6 cellular contexts compared by ENCODE assay signal in genomic region chr1:145995964-145996432, GRCh38. TPM values are rescaled to one million over a fixed set of nuclear protein-coding genes. Genes with fewer than 3 reads are reported as not detected.
A peak's percentile ranks its signal among the peaks of the same experiment; 100 is the strongest.
DNase-seq lines count a peak whose midpoint lies in the region; ATAC-seq lines count a peak whose summit lies in the region.

No MANE protein-coding gene starts in this region.

- no peak overlapping the region for H4K8ac ChIP-seq in mesendoderm (ENCODE audit: low read depth, low read length)

- H3K9ac ChIP-seq in GM23248 (peak overlapping the region; percentile 81), mesendoderm (ENCODE audit: low read length) (peak overlapping the region; percentile 43)

- H3K27me3 ChIP-seq in GM23248 (replicated peaks; ENCODE audit: insufficient read depth) (no peaks in the 10 kb centered on the region), mesendoderm (ENCODE audit: insufficient read depth, low read length, poor library complexity) (no peaks in the 10 kb centered on the region)

- no peak overlapping the region for H3K23ac ChIP-seq in mesendoderm (ENCODE audit: low read length)

- in situ Hi-C loops in GM23248 (cut with MboI): no loop called here

- H3K56ac ChIP-seq in mesendoderm (ENCODE audit: low read length): peak overlapping the region; percentile 45

- H3K4me2 ChIP-seq in GM23248 (ENCODE audit: unreplicated experiment): peak overlapping the region; percentile 95
- H3K4me2 ChIP-seq in mesendoderm (ENCODE audit: low read length): peak overlapping the region; percentile 14

- H2BK5ac ChIP-seq in mesendoderm (ENCODE audit: low read length): no peak overlapping the region

- WGBS in GM23248 (ENCODE audit: low coverage in 1 of 2, low lambda C conversion rate in 2 of 2, missing lambda C conversion rate in 2 of 2), 2 experiments: 0 to 2% methylated on average over 13 of the region's 13 CpGs
- no CpG with 5 or more reads among the region's 13 CpGs for WGBS in mesendoderm (ENCODE audit: extremely low coverage, insufficient coverage, low lambda C conversion rate)

- H3K36me3 ChIP-seq in GM23248 (ENCODE audit: low read depth): peaks cover 33% of the 10 kb centered on the region
- no peaks in the 10 kb centered on the region for H3K36me3 ChIP-seq in mesendoderm (ENCODE audit: control insufficient read depth, insufficient read depth, low read length)

- peaks cover 23% of the 10 kb centered on the region; the same call in 1 of the 2 replicates for H4K20me1 ChIP-seq in GM23248 (ENCODE audit: insufficient read depth)

- no peak overlapping the region for H2BK15ac ChIP-seq in mesendoderm (replicated peaks; ENCODE audit: low read depth)

- DNase-seq in GM23248 (peak; percentile 42), mesendoderm (no peak), NCI-H1048 (lab: John Stamatoyannopoulos, UW) (no peak), posterior cingulate gyrus (no peak)
- DNase-seq in activated T-cell treated with anti-CD3 and anti-CD28 coated beads, Interleukin-2, amount 50 U/mL, for 4 hours: no peak

- H3K9me2 ChIP-seq in GM23248 (ENCODE audit: insufficient read depth): no peaks in the 10 kb centered on the region

- no peak for ATAC-seq in activated T-cell treated with anti-CD3 and anti-CD28 coated beads, Interleukin-2, amount 50 U/mL, for 4 hours
- no peak for ATAC-seq in HG03521 (IDR thresholded peaks at IDR 0.05; ENCODE audit: unreplicated experiment)

- no peak overlapping the region for H2AK5ac ChIP-seq in mesendoderm (ENCODE audit: low read length)

- peaks cover 71% of the 10 kb centered on the region for H3K4me1 Mint-ChIP-seq in activated T-cell treated with anti-CD3 and anti-CD28 coated beads, Interleukin-2, amount 50 U/mL, for 4 hours (ENCODE audit: low read depth)

- H3K27me3 Mint-ChIP-seq in activated T-cell treated with anti-CD3 and anti-CD28 coated beads, Interleukin-2, amount 50 U/mL, for 4 hours (ENCODE audit: low read depth): no peaks in the 10 kb centered on the region

- H3K79me1 ChIP-seq in mesendoderm (ENCODE audit: low read length): no peaks in the 10 kb centered on the region

- H3K4me3 ChIP-seq in GM23248: peak overlapping the region; percentile 91
- peak overlapping the region; percentile 2 for H3K4me3 ChIP-seq in mesendoderm (ENCODE audit: low read length)

- no peak overlapping the region for H4K5ac ChIP-seq in mesendoderm (ENCODE audit: low read length)

- no peak overlapping the region for H2AFZ ChIP-seq in GM23248

- peak overlapping the region; percentile 24 for H3K27ac ChIP-seq in GM23248
- no peak overlapping the region for H3K27ac ChIP-seq in mesendoderm (ENCODE audit: low read depth, low read length)

- no peaks in the 10 kb centered on the region for H3K9me3 Mint-ChIP-seq in activated T-cell treated with anti-CD3 and anti-CD28 coated beads, Interleukin-2, amount 50 U/mL, for 4 hours

- H3K9me3 ChIP-seq in GM23248 (ENCODE audit: low read depth): no peaks in the 10 kb centered on the region

- peak overlapping the region; percentile 85 for H3K4me3 Mint-ChIP-seq in activated T-cell treated with anti-CD3 and anti-CD28 coated beads, Interleukin-2, amount 50 U/mL, for 4 hours

- no peak overlapping the region for H3K4ac ChIP-seq in mesendoderm (ENCODE audit: low read depth, low read length)

- peaks cover 33% of the 10 kb centered on the region for H3K4me1 ChIP-seq in GM23248 (ENCODE audit: insufficient read depth)
- peaks cover 2% of the 10 kb centered on the region for H3K4me1 ChIP-seq in mesendoderm (ENCODE audit: control insufficient read depth, low read depth, low read length)

- H2BK120ac ChIP-seq in mesendoderm (ENCODE audit: low read depth, low read length): no peak overlapping the region

- peak overlapping the region; percentile 82 for H3K18ac ChIP-seq in mesendoderm (ENCODE audit: low read length)

- H3K79me2 ChIP-seq in GM23248 (ENCODE audit: insufficient read depth) (peaks cover 40% of the 10 kb centered on the region), mesendoderm (ENCODE audit: control insufficient read depth, insufficient read depth, low read length) (no peaks in the 10 kb centered on the region)

- peaks cover 31% of the 10 kb centered on the region for H3K36me3 Mint-ChIP-seq in activated T-cell treated with anti-CD3 and anti-CD28 coated beads, Interleukin-2, amount 50 U/mL, for 4 hours (ENCODE audit: insufficient read depth)

- H3F3A ChIP-seq in GM23248 (ENCODE audit: insufficient read depth): peaks cover 53% of the 10 kb centered on the region

- intact Hi-C loops in posterior cingulate gyrus (cut with DNase I): loop anchor here (1.0 kb wide), 1 partner anchor 17 kb away; no protein-coding TSS in a partner anchor

RNA-seq across cellular contexts. Expression of gene TXNIP, which starts 0.4 kb away (rescaled TPM):
- 221 and 263 TPM in 2 replicates for total RNA-seq in GM23248 (2014; rRNA removed; shearing (Covaris generic))
- 169 and 180 TPM in 2 replicates for polyA plus RNA-seq in GM23248 (2016; fragmentation: Nextera tagmentation; extraction: Ambion mirVana)
- 10 to 100 TPM; 68.9 to 91.0 (median 83.7) TPM for total RNA-seq in activated T-cell treated with anti-CD3 and anti-CD28 coated beads, Interleukin-2, amount 50 U/mL, for 4 hours
- polyA plus RNA-seq in mesendoderm (2013, experiment 1 of 2): 2.3 TPM
- polyA plus RNA-seq in mesendoderm (2013, experiment 2 of 2): 2.0 TPM

RNA-seq across cellular contexts. Expression of gene HJV, which starts 25.5 kb away (rescaled TPM):
- not detected in 2 replicates for total RNA-seq in GM23248 (2014; rRNA removed; shearing (Covaris generic))
- not detected in 2 replicates for polyA plus RNA-seq in GM23248 (2016; fragmentation: Nextera tagmentation; extraction: Ambion mirVana)
- total RNA-seq in activated T-cell treated with anti-CD3 and anti-CD28 coated beads, Interleukin-2, amount 50 U/mL, for 4 hours: not detected
- 0.08 TPM for polyA plus RNA-seq in mesendoderm (2013, experiment 1 of 2)
- 0.07 TPM for polyA plus RNA-seq in mesendoderm (2013, experiment 2 of 2)

RNA-seq across cellular contexts. Expression of gene POLR3GL, which starts 31.5 kb away (rescaled TPM):
- 17.4 and 24.2 TPM in 2 replicates for total RNA-seq in GM23248 (2014; rRNA removed; shearing (Covaris generic))
- polyA plus RNA-seq in GM23248 (2016; fragmentation: Nextera tagmentation; extraction: Ambion mirVana): 34.7 and 37.9 TPM in 2 replicates
- 10 to 100 TPM; 11.7 to 14.5 (median 13.9) TPM for total RNA-seq in activated T-cell treated with anti-CD3 and anti-CD28 coated beads, Interleukin-2, amount 50 U/mL, for 4 hours
- 2.9 TPM for polyA plus RNA-seq in mesendoderm (2013, experiment 1 of 2)
- 3.3 TPM for polyA plus RNA-seq in mesendoderm (2013, experiment 2 of 2)

RNA-seq across cellular contexts. Expression of gene ANKRD34A, which starts 31.6 kb away (rescaled TPM):
- 0.25 and 1.3 TPM in 2 replicates for total RNA-seq in GM23248 (2014; rRNA removed; shearing (Covaris generic))
- polyA plus RNA-seq in GM23248 (2016; fragmentation: Nextera tagmentation; extraction: Ambion mirVana): 1.9 and 2.3 TPM in 2 replicates
- 1 to 10 TPM; 6.2 to 8.7 (median 7.6) TPM for total RNA-seq in activated T-cell treated with anti-CD3 and anti-CD28 coated beads, Interleukin-2, amount 50 U/mL, for 4 hours
- 0.11 TPM for polyA plus RNA-seq in mesendoderm (2013, experiment 1 of 2)
- 0.13 TPM for polyA plus RNA-seq in mesendoderm (2013, experiment 2 of 2)

RNA-seq across cellular contexts. Expression of gene LIX1L, which starts 38.2 kb away (rescaled TPM):
- total RNA-seq in GM23248 (2014; rRNA removed; shearing (Covaris generic)): 26.1 and 36.5 TPM in 2 replicates
- polyA plus RNA-seq in GM23248 (2016; fragmentation: Nextera tagmentation; extraction: Ambion mirVana): 18.3 TPM in 2 replicates
- total RNA-seq in activated T-cell treated with anti-CD3 and anti-CD28 coated beads, Interleukin-2, amount 50 U/mL, for 4 hours: 10 to 100 TPM; 40.7 to 43.3 (median 41.9) TPM
- polyA plus RNA-seq in mesendoderm (2013, experiment 1 of 2): 2.8 TPM
- polyA plus RNA-seq in mesendoderm (2013, experiment 2 of 2): 2.7 TPM
